ENCODE assay signal across 8 cellular contexts in the genomic region with DNA sequence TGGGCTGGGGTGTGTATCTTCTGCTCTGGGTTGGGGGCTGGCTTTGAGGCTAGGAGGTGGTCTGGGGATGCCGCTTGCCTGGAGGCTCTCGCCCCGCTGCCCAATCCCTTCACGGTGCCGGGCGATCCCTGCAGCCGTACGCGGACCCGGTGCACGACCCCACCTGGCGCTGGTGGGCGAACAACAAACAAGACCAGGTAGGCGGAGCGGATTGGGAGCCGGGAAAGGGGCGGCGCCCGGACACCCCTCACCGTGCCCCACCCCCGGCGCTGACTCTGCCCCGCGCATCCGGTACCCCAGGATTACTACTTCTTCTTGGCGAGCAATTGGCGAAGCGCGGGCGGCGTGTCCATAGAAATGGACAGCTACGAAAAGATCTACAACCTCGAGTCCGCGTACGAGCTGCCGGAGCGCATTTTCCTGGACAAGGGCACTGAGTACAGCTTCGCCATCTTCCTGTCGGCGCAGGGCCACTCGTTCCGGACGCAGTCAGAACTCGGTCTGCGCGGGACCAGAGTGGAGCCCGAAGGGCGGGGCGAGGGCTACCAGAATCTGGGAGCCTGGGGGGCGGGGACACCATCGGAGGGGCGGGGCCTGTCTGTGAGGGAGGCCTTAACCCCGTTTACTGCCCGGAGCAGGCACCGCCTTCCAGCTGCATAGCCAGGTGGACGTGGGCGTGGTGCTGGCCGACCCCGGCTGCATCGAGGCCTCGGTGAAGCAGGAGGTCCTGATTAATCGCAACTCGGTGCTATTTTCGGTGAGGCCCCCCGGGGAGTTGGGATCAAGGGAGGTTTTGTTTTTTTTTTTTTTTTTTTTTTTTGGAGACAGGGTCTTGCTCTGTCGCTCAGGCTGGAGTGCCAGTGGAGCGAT. TPM values are rescaled to one million over a fixed set of nuclear protein-coding genes. Genes with fewer than 3 reads are reported as not detected.
A peak's percentile ranks its signal among the peaks of the same experiment; 100 is the strongest.
DNase-seq lines count a peak whose midpoint lies in the region; ATAC-seq and TF ChIP-seq lines count a peak whose summit lies in the region.

No MANE protein-coding gene starts in this region.

- H3K4me1 ChIP-seq in duodenal mucosa (ENCODE audit: control insufficient read depth in 1 of 2, insufficient read depth in 2 of 2, low read length in 2 of 2), result peaks cover 7 to 15% of the 10 kb centered on the region in 2 donors
- H3K4me1 ChIP-seq in lung (ENCODE audit: control insufficient read depth in 2 of 2, insufficient read depth in 2 of 2, low read length in 2 of 2), result peaks cover 0 to 2% of the 10 kb centered on the region in 2 donors

- peaks cover 24 to 28% of the 10 kb centered on the region in 2 donors for H3K27me3 ChIP-seq in duodenal mucosa (ENCODE audit: control insufficient read depth in 1 of 2, insufficient read depth in 2 of 2, low read length in 2 of 2)
- H3K27me3 ChIP-seq in lung (ENCODE audit: control insufficient read depth, insufficient read depth), result no peaks in the 10 kb centered on the region

- H3K27ac Mint-ChIP-seq in activated CD4-positive, alpha-beta T cell treated with anti-CD3 and anti-CD28 coated beads, Interleukin-2, amount 10 ng/mL, durations not matched to agents 24 days and 14 days, result peak overlapping the region; percentile 67

- H3K4me3 Mint-ChIP-seq in activated CD4-positive, alpha-beta T cell treated with anti-CD3 and anti-CD28 coated beads, Interleukin-2, amount 10 ng/mL, durations not matched to agents 24 days and 14 days, result peak overlapping the region; percentile 92

- TF ChIP-seq CTCF in C4-2B (conservative IDR thresholded peaks at IDR 0.05) (no peak), lung (IDR thresholded peaks at IDR 0.05; ENCODE audit: control extremely low read depth, extremely low read depth) (no peak)

- 2% methylated on average over 60 to 68 of the region's 68 CpGs for WGBS in lung, 2 donors

- H3K9ac ChIP-seq in duodenal mucosa (ENCODE audit: low read depth in 1 of 2, low read length in 2 of 2), result peak overlapping the region in 1 of 2 donors; percentile 10

- H3K9me3 Mint-ChIP-seq in activated CD4-positive, alpha-beta T cell treated with anti-CD3 and anti-CD28 coated beads, Interleukin-2, amount 10 ng/mL, durations not matched to agents 24 days and 14 days, result no peaks in the 10 kb centered on the region

- H3K27me3 Mint-ChIP-seq in activated CD4-positive, alpha-beta T cell treated with anti-CD3 and anti-CD28 coated beads, Interleukin-2, amount 10 ng/mL, durations not matched to agents 24 days and 14 days, result peaks cover 30% of the 10 kb centered on the region

- H3K4me3 ChIP-seq in duodenal mucosa (ENCODE audit: low read depth in 1 of 2, low read length in 2 of 2) (peak overlapping the region; percentile 66 to 79), lung (peak overlapping the region; percentile 68)

- intact Hi-C loops in activated CD4-positive, alpha-beta T cell treated with anti-CD3 and anti-CD28 coated beads, Interleukin-2, amount 10 ng/mL, durations not matched to agents 24 days and 14 days (cut with micrococcal nuclease), result loop anchor here (1.0 kb wide), 3 partner anchors 12 to 46 kb away; a partner anchor contains a TSS

- H3K27ac ChIP-seq in C4-2B (peak overlapping the region; percentile 62), duodenal mucosa (ENCODE audit: low read depth, low read length) (no peak overlapping the region), lung (ENCODE audit: low read depth in 1 of 2, low read length in 1 of 2) (peak overlapping the region in 1 of 2 donors; percentile 44)

- ATAC-seq in lung (ENCODE audit: insufficient read depth, low FRiP score), result peak; percentile 74

- DNase-seq in H4 (ENCODE audit: low spot score), result peak; percentile 85
- peak; percentile 98 for DNase-seq in NCI-H345 (lab: John Stamatoyannopoulos, UW)
- DNase-seq in activated CD4-positive, alpha-beta T cell treated with anti-CD3 and anti-CD28 coated beads, Interleukin-2, amount 10 ng/mL, durations not matched to agents 24 days and 14 days, result peak; percentile 96
- peak; percentile 91 for DNase-seq in lung (ENCODE audit: low spot score)
- peak; percentile 52 for DNase-seq in stimulated activated CD8-positive, alpha-beta memory T cell treated with anti-CD3 and anti-CD28 coated beads, Interleukin-12 subunit alpha, Interleukin-12 subunit beta, amount 100 ng/mL, for 24 hours (ENCODE audit: extremely low read depth)
- DNase-seq in globus pallidus (ENCODE audit: low spot score), result no peak

- peaks cover 10% of the 10 kb centered on the region for H3K4me1 Mint-ChIP-seq in activated CD4-positive, alpha-beta T cell treated with anti-CD3 and anti-CD28 coated beads, Interleukin-2, amount 10 ng/mL, durations not matched to agents 24 days and 14 days

- no peaks in the 10 kb centered on the region for H3K36me3 Mint-ChIP-seq in activated CD4-positive, alpha-beta T cell treated with anti-CD3 and anti-CD28 coated beads, Interleukin-2, amount 10 ng/mL, durations not matched to agents 24 days and 14 days (ENCODE audit: low read depth)

- H3K36me3 ChIP-seq in duodenal mucosa (ENCODE audit: control insufficient read depth in 1 of 2, insufficient read depth in 2 of 2, low read length in 2 of 2) (no peaks in the 10 kb centered on the region), lung (ENCODE audit: control insufficient read depth in 2 of 2, insufficient read depth in 2 of 2, low read length in 2 of 2) (no peaks in the 10 kb centered on the region)

- H3K9me3 ChIP-seq in duodenal mucosa (ENCODE audit: control insufficient read depth in 1 of 2, low read length in 2 of 2) (no peaks in the 10 kb centered on the region), lung (ENCODE audit: control insufficient read depth in 2 of 2, insufficient read depth in 1 of 2, low read length in 1 of 2) (no peaks in the 10 kb centered on the region)

RNA-seq across cellular contexts. Expression of a gene that starts 12.1 kb away (rescaled TPM):
- total RNA-seq in H4 (2014; rRNA removed; shearing (Covaris generic)), result 743 and 838 TPM in 2 replicates
- 314 and 315 TPM in 2 replicates for total RNA-seq in activated CD4-positive, alpha-beta T cell treated with anti-CD3 and anti-CD28 coated beads, Interleukin-2, amount 10 ng/mL, durations not matched to agents 24 days and 14 days
- 100 to 1,000 TPM; 134 to 163 TPM for total RNA-seq in lung
- 100 to 1,000 TPM in 1 of 2 donors, 10 to 100 TPM in 1; 65.4 to 233 TPM for polyA plus RNA-seq in lung

RNA-seq across cellular contexts. Expression of a gene that starts 25.5 kb away (rescaled TPM):
- 0.08 and 0.14 TPM in 2 replicates for total RNA-seq in H4 (2014; rRNA removed; shearing (Covaris generic))
- total RNA-seq in activated CD4-positive, alpha-beta T cell treated with anti-CD3 and anti-CD28 coated beads, Interleukin-2, amount 10 ng/mL, durations not matched to agents 24 days and 14 days, result 0.47 and 1.0 TPM in 2 replicates
- total RNA-seq in lung, result under 1 TPM; 0.17 to 0.61 TPM
- under 1 TPM; 0.33 to 0.44 TPM for polyA plus RNA-seq in lung

RNA-seq across cellular contexts. Expression of a gene that starts 26.2 kb away (rescaled TPM):
- 0.10 and 1.4 TPM in 2 replicates for total RNA-seq in H4 (2014; rRNA removed; shearing (Covaris generic))
- 2.9 and 3.0 TPM in 2 replicates for total RNA-seq in activated CD4-positive, alpha-beta T cell treated with anti-CD3 and anti-CD28 coated beads, Interleukin-2, amount 10 ng/mL, durations not matched to agents 24 days and 14 days
- total RNA-seq in lung, result 1 to 10 TPM in 1 of 2 donors, under 1 TPM in 1; 0.09 to 2.6 TPM
- polyA plus RNA-seq in lung, result 1 to 10 TPM; 1.2 to 1.4 TPM

RNA-seq across cellular contexts. Expression of a gene that starts 26.7 kb away (rescaled TPM):
- 2.0 TPM in 1 of 2 replicates, not detected in the other for total RNA-seq in H4 (2014; rRNA removed; shearing (Covaris generic))
- 3.4 and 3.7 TPM in 2 replicates for total RNA-seq in activated CD4-positive, alpha-beta T cell treated with anti-CD3 and anti-CD28 coated beads, Interleukin-2, amount 10 ng/mL, durations not matched to agents 24 days and 14 days
- total RNA-seq in lung, result 10 to 100 TPM; 12.3 to 14.0 TPM
- polyA plus RNA-seq in lung, result 1 to 10 TPM; 4.5 to 7.6 TPM

RNA-seq across cellular contexts. Expression of a gene that starts 40.6 kb away (rescaled TPM):
- total RNA-seq in H4 (2014; rRNA removed; shearing (Covaris generic)), result 15.6 and 19.7 TPM in 2 replicates
- 25.3 and 30.4 TPM in 2 replicates for total RNA-seq in activated CD4-positive, alpha-beta T cell treated with anti-CD3 and anti-CD28 coated beads, Interleukin-2, amount 10 ng/mL, durations not matched to agents 24 days and 14 days
- total RNA-seq in lung, result 10 to 100 TPM; 13.1 to 22.0 TPM
- 10 to 100 TPM; 19.8 to 20.6 TPM for polyA plus RNA-seq in lung
